ENCODE assay signal across 8 cellular contexts in the genomic region with DNA sequence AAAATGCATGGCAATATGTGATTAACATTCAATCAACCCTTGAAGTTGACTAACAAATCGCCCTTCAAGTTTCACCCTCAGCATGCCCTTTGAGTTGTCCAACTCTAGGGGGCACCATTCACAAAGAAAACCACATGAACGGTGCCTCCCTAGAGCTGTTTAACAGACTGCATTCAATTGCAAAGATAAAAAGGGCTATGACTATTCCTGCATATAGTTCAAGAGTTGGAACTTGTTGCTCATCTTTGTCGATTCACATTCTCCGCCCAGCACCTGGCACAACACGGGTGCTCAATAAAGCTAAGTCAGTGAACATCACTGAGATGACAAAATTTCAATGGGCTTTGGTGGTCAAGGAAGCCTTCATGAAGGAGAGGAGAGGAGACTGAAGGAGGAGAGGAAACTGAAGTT.
DNase-seq lines count a peak whose midpoint lies in the region; ATAC-seq and TF ChIP-seq lines count a peak whose summit lies in the region.

No MANE protein-coding gene starts in this region.

- intact Hi-C loops in activated CD8-positive, alpha-beta T cell treated with anti-CD3 and anti-CD28 coated beads for 36 hours (cut with micrococcal nuclease), result no loop called here
- intact Hi-C loops in left ventricle myocardium superior (cut with micrococcal nuclease), result no loop called here
- intact Hi-C loops in testis (cut with DNase I; ENCODE audit: low total_unique reads), result no loop called here

- TF ChIP-seq CTCF in activated CD8-positive, alpha-beta T cell treated with anti-CD3 and anti-CD28 coated beads for 36 hours (IDR thresholded peaks at IDR 0.05), result peak; percentile 72
- TF ChIP-seq CTCF in testis (IDR thresholded peaks at IDR 0.05), result peak; percentile 42 to 57 (median 48)

- no peaks in the 10 kb centered on the region for H3K36me3 ChIP-seq in testis (ENCODE audit: low read depth, missing control alignments)

- ATAC-seq in activated CD8-positive, alpha-beta T cell treated with anti-CD3 and anti-CD28 coated beads for 36 hours, result peak; percentile 84
- peak; percentile 53 for ATAC-seq in left ventricle myocardium superior
- ATAC-seq in HG03469 (IDR thresholded peaks at IDR 0.05; ENCODE audit: unreplicated experiment), result no peak

- H3K4me1 ChIP-seq in testis, result no peaks in the 10 kb centered on the region

- no peak for TF ChIP-seq POLR2A in testis (IDR thresholded peaks at IDR 0.05)

- H3K4me1 Mint-ChIP-seq in activated CD8-positive, alpha-beta T cell treated with anti-CD3 and anti-CD28 coated beads for 36 hours (ENCODE audit: low read depth), result no peaks in the 10 kb centered on the region

- peak; percentile 30 for DNase-seq in A172 (ENCODE audit: low spot score)
- DNase-seq in Daoy (ENCODE audit: low read depth), result peak; percentile 54
- DNase-seq in NCI-H1105 treated with DMSO at 0.1 percent for 48 hours (lab: John Stamatoyannopoulos, UW), result peak; percentile 32
- DNase-seq in activated CD8-positive, alpha-beta T cell treated with anti-CD3 and anti-CD28 coated beads for 36 hours, result peak; percentile 24
- DNase-seq in left ventricle myocardium superior, result no peak
- DNase-seq in testis, result no peak
- DNase-seq in T1000 (lab: John Stamatoyannopoulos, UW), result no peak

- H3K4me3 Mint-ChIP-seq in activated CD8-positive, alpha-beta T cell treated with anti-CD3 and anti-CD28 coated beads for 36 hours, result no peak overlapping the region

- H3K9me3 Mint-ChIP-seq in activated CD8-positive, alpha-beta T cell treated with anti-CD3 and anti-CD28 coated beads for 36 hours, result no peaks in the 10 kb centered on the region

- POLR2A ChIA-PET in activated CD8-positive, alpha-beta T cell treated with anti-CD3 and anti-CD28 coated beads for 36 hours (lab: Charles Lee), result no interaction called here

- CTCF ChIA-PET in activated CD8-positive, alpha-beta T cell treated with anti-CD3 and anti-CD28 coated beads for 36 hours (lab: Charles Lee), result interaction anchor here (0.6 to 2.9 kb wide), 8 partner anchors 8 to 127 kb away, joined by 3 to 12 read pairs (median 4); no protein-coding TSS in a partner anchor

- H3K27ac ChIP-seq in testis, result no peak overlapping the region

- H3K36me3 Mint-ChIP-seq in activated CD8-positive, alpha-beta T cell treated with anti-CD3 and anti-CD28 coated beads for 36 hours (ENCODE audit: low read depth), result no peaks in the 10 kb centered on the region

- H3K9me3 ChIP-seq in testis, result no peaks in the 10 kb centered on the region

- no peak overlapping the region for H3K4me3 ChIP-seq in testis

- peaks cover 3% of the 10 kb centered on the region for H3K27me3 Mint-ChIP-seq in activated CD8-positive, alpha-beta T cell treated with anti-CD3 and anti-CD28 coated beads for 36 hours

- H3K27me3 ChIP-seq in testis, result no peaks in the 10 kb centered on the region

- WGBS in testis, 2 donors, result 45 to 48% methylated on average over 5 of the region's 5 CpGs

- H3K27ac Mint-ChIP-seq in activated CD8-positive, alpha-beta T cell treated with anti-CD3 and anti-CD28 coated beads for 36 hours, result no peak overlapping the region

Comparison
In these comparisons a context has a peak if more than half of its experiments do, and no peak if none do; other contexts are left out.
1. DNase-seq: peak in A172 (single experiment), Daoy (single experiment), NCI-H1105 treated with DMSO at 0.1 percent for 48 hours (single experiment) and activated CD8-positive, alpha-beta T cell treated with anti-CD3 and anti-CD28 coated beads for 36 hours (single experiment); none in left ventricle myocardium superior (single experiment), testis (single experiment) and T1000 (single experiment).